ENCODE assay signal across 8 cellular contexts in the genomic region with DNA sequence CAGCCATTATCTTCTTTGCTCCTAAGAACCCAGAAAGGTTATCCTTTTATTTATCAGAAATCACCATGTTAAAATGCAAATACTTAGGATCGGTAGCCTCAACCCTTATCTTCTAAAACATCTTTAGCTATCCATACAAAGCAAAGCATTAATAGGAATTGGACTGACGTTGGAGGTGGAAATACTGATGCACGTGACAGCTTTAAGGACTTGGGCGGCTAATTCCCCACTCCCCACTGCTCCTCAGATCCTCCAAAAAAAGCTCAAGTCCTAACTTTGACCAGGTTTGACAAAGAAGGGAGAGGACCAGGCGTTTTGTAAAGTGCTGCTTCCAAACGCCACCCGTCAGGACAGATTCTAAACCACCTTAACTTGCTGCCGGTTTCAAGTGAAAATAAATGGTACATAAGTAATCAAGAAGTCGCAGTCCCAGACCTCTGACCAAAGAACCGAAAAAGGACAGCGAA. TPM values are rescaled to one million over a fixed set of nuclear protein-coding genes. Genes with fewer than 3 reads are reported as not detected.
DNase-seq lines count a peak whose midpoint lies in the region; ATAC-seq and TF ChIP-seq lines count a peak whose summit lies in the region.

No MANE protein-coding gene starts in this region.

- H3K9me3 ChIP-seq in MG63 (no peaks in the 10 kb centered on the region), mucosa of descending colon (no peaks in the 10 kb centered on the region)

- H3K4me1 ChIP-seq in mucosa of descending colon (ENCODE audit: low read depth), result peaks cover 5% of the 10 kb centered on the region

- DNase-seq in AG09309 (ENCODE audit: low read depth) (no peak), MG63 (no peak), choroid plexus epithelial cell (ENCODE audit: low read depth) (no peak), mucosa of descending colon (no peak), inferior parietal cortex (ENCODE audit: extremely low spot score) (no peak), GDM1 (lab: John Stamatoyannopoulos, UW) (no peak)

- no peak for TF ChIP-seq CTCF in AG09309 (IDR thresholded peaks at IDR 0.05; ENCODE audit: control insufficient read depth, insufficient read depth, low read depth, low read length, missing control alignments)
- TF ChIP-seq CTCF in choroid plexus epithelial cell (conservative IDR thresholded peaks at IDR 0.05; ENCODE audit: low read depth, low read length), result no peak
- TF ChIP-seq CTCF in mucosa of descending colon (IDR thresholded peaks at IDR 0.05), result no peak

- peak overlapping the region; percentile 65 for H3K4me3 ChIP-seq in AG09309 (ENCODE audit: control insufficient read depth, low read depth, low read length)
- peak overlapping the region; percentile 72 for H3K4me3 ChIP-seq in MG63
- H3K4me3 ChIP-seq in choroid plexus epithelial cell (ENCODE audit: low read depth, low read length), result peak overlapping the region; percentile 94
- H3K4me3 ChIP-seq in mucosa of descending colon, result peak overlapping the region; percentile 99

- ATAC-seq in mucosa of descending colon, result no peak
- no peak for ATAC-seq in HG03565 (IDR thresholded peaks at IDR 0.05; ENCODE audit: unreplicated experiment)
- ATAC-seq in HG03175 (IDR thresholded peaks at IDR 0.05; ENCODE audit: unreplicated experiment), result no peak

- H3K27me3 ChIP-seq in MG63, result no peaks in the 10 kb centered on the region

- H3K36me3 ChIP-seq in MG63, result peaks cover 5% of the 10 kb centered on the region
- no peaks in the 10 kb centered on the region for H3K36me3 ChIP-seq in mucosa of descending colon (ENCODE audit: low read depth)

- intact Hi-C loops in mucosa of descending colon (cut with DNase I, micrococcal nuclease), result no loop called here

RNA-seq across cellular contexts. Expression of a gene that starts 0.5 kb away (rescaled TPM):
- 49.2 and 94.5 TPM in 2 replicates for total RNA-seq in MG63 (2014; rRNA removed; shearing (Covaris generic); ENCODE audit: low replicate concordance)
- total RNA-seq in mucosa of descending colon, result 100 to 1,000 TPM in 2 of 3 donors, 10 to 100 TPM in 1; 72.6 to 152 (median 102) TPM

RNA-seq across cellular contexts. Expression of a gene that starts 50.2 kb away (rescaled TPM):
- total RNA-seq in MG63 (2014; rRNA removed; shearing (Covaris generic); ENCODE audit: low replicate concordance), result 0.32 and 3.6 TPM in 2 replicates
- total RNA-seq in mucosa of descending colon, result 10 to 100 TPM in 1 of 3 donors, under 1 TPM in 2; 0.75 to 13.2 (median 0.96) TPM
